ENCODE assay signal across 1 cellular context in genomic region chr10:23897267-23897666, GRCh38.
A peak's percentile ranks its signal among the peaks of the same experiment; 100 is the strongest.
TF ChIP-seq lines count a peak whose summit lies in the region.

No MANE protein-coding gene starts in this region.

TF ChIP-seq in HepG2, 621 proteins besides CTCF, POLR2A, EP300 and RAD21:
- TF ChIP-seq, protein P1, sequence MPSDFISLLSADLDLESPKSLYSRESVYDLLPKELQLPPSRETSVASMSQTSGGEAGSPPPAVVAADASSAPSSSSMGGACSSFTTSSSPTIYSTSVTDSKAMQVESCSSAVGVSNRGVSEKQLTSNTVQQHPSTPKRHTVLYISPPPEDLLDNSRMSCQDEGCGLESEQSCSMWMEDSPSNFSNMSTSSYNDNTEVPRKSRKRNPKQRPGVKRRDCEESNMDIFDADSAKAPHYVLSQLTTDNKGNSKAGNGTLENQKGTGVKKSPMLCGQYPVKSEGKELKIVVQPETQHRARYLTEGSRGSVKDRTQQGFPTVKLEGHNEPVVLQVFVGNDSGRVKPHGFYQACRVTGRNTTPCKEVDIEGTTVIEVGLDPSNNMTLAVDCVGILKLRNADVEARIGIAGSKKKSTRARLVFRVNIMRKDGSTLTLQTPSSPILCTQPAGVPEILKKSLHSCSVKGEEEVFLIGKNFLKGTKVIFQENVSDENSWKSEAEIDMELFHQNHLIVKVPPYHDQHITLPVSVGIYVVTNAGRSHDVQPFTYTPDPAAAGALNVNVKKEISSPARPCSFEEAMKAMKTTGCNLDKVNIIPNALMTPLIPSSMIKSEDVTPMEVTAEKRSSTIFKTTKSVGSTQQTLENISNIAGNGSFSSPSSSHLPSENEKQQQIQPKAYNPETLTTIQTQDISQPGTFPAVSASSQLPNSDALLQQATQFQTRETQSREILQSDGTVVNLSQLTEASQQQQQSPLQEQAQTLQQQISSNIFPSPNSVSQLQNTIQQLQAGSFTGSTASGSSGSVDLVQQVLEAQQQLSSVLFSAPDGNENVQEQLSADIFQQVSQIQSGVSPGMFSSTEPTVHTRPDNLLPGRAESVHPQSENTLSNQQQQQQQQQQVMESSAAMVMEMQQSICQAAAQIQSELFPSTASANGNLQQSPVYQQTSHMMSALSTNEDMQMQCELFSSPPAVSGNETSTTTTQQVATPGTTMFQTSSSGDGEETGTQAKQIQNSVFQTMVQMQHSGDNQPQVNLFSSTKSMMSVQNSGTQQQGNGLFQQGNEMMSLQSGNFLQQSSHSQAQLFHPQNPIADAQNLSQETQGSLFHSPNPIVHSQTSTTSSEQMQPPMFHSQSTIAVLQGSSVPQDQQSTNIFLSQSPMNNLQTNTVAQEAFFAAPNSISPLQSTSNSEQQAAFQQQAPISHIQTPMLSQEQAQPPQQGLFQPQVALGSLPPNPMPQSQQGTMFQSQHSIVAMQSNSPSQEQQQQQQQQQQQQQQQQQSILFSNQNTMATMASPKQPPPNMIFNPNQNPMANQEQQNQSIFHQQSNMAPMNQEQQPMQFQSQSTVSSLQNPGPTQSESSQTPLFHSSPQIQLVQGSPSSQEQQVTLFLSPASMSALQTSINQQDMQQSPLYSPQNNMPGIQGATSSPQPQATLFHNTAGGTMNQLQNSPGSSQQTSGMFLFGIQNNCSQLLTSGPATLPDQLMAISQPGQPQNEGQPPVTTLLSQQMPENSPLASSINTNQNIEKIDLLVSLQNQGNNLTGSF (CRISPR knock-in tag; IDR thresholded peaks at IDR 0.05) = no peak
- peak; percentile 16; the same call in 1 of the 2 replicates for TF ChIP-seq HNF4A (CRISPR knock-in tag; IDR thresholded peaks at IDR 0.05)
- TF ChIP-seq SP2 (CRISPR knock-in tag; IDR thresholded peaks at IDR 0.05) = no peak
- TF ChIP-seq KLF9 (CRISPR knock-in tag; IDR thresholded peaks at IDR 0.05; ENCODE audit: low read depth) = no peak
